ENCODE assay signal across 14 cellular contexts in the genomic region with DNA sequence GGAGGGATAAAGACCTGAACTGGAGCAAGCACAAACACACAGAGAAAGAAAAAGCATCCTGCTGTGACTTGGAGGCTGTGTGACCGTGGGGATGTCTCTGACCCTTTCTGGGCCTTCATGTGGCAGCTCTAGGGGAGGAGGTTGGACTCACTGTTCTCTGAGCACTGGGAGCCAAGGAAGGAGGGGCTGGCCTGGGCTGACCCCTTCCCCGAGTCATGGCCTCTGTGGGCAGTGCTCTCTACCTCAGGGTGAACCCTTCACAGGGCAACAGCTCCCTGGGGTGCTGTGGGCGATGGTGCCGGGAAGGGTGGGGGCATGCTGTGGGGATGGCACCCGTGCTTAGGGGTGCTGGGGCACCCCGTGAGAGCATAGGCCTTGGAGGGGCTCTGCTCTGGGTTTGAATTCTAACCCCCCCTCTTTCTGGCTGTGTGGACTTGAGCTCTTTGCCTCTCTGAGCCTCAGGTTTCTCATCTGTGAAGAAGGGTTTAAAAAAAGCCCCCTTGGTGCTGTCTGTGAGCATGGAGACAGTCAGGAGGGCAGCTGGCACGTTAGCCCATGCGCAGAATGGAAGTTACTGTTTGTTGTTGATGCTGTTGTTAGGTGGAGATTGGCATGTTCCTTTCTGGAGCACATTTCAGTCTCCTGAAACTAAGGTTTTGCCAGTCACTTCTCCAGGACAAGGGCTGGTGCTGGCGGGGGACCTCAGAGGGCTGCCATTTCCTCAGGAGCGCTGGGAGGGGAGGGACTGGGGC. TPM values are rescaled to one million over a fixed set of nuclear protein-coding genes. Genes with fewer than 3 reads are reported as not detected.
DNase-seq lines count a peak whose midpoint lies in the region; ATAC-seq, FAIRE-seq and TF ChIP-seq lines count a peak whose summit lies in the region.
"Had no signal": no experiment of that assay in that cellular context is flagged by ENCODE, and none has a peak within 500 bp of the region (broad histone marks: within the 10 kb centered on the region; RNA-seq: fewer than 3 reads in every experiment).

No MANE protein-coding gene starts in this region.

- intact Hi-C loops in left ventricle myocardium inferior (cut with micrococcal nuclease): no loop called here

- no peak for TF ChIP-seq RAD21 in A549 (conservative IDR thresholded peaks at IDR 0.05 in 1 of 2, IDR thresholded peaks at IDR 0.05 in 1 of 2)

- ATAC-seq in A549 (peak; percentile 11 to 37; a peak in 3 of 6 replicates), HG03354 (IDR thresholded peaks at IDR 0.05; ENCODE audit: poor library complexity, severe bottlenecking, unreplicated experiment) (no peak)
- no peak for ATAC-seq in naive thymus-derived CD8-positive, alpha-beta T cell

- H3K4me3 ChIP-seq in A549 (no peak overlapping the region), left ventricle myocardium inferior (no peak overlapping the region), neural progenitor cell (no peak overlapping the region)
- H3K4me3 ChIP-seq: body of pancreas, K562, SK-N-MC had no signal

- peaks cover 8% of the 10 kb centered on the region for H3K27me3 Mint-ChIP-seq in neural progenitor cell (ENCODE audit: insufficient read depth, low read depth)
- no peaks in the 10 kb centered on the region for H3K27me3 Mint-ChIP-seq in naive thymus-derived CD8-positive, alpha-beta T cell

- POLR2A ChIA-PET in A549 (lab: Yijun Ruan, JAX): no interaction called here
- POLR2A ChIA-PET in naive thymus-derived CD8-positive, alpha-beta T cell (lab: Charles Lee): no interaction called here

- no peaks in the 10 kb centered on the region for H3K79me2 ChIP-seq in neural progenitor cell (ENCODE audit: low read depth)

- H3K36me3 ChIP-seq in left ventricle myocardium inferior (no peaks in the 10 kb centered on the region), neural progenitor cell (no peaks in the 10 kb centered on the region)

- DNase-seq in A549 (ENCODE audit: low read depth in 1 of 2, low spot score in 1 of 2) (peak in 1 of 2 experiments; percentile 26), left ventricle myocardium inferior (peak; percentile 28), neural progenitor cell (ENCODE audit: low spot score) (no peak), H54 (ENCODE audit: insufficient read length, low spot score) (no peak), MV-4-11 (lab: John Stamatoyannopoulos, UW) (no peak)
- no peak for DNase-seq in naive thymus-derived CD8-positive, alpha-beta T cell
- DNase-seq: GOT3; stimulated activated CD4-positive, alpha-beta T cell treated with anti-CD3 and anti-CD28 coated beads, Interleukin-4, amount 100 ng/mL, for 1 hour had no signal

- H3F3A ChIP-seq in neural progenitor cell (ENCODE audit: low read depth): no peaks in the 10 kb centered on the region

- H3K9me3 Mint-ChIP-seq in neural progenitor cell: no peaks in the 10 kb centered on the region
- H3K9me3 Mint-ChIP-seq in naive thymus-derived CD8-positive, alpha-beta T cell: no peaks in the 10 kb centered on the region

- TF ChIP-seq CTCF in A549 (IDR thresholded peaks at IDR 0.05) (no peak), VCaP (conservative IDR thresholded peaks at IDR 0.05) (no peak), left ventricle myocardium inferior (IDR thresholded peaks at IDR 0.05; ENCODE audit: borderline replicate concordance) (no peak), neural progenitor cell (IDR thresholded peaks at IDR 0.05) (no peak)

- FAIRE-seq in A549 (lab: Jason Lieb, UNC) (no peak), H54 (lab: Jason Lieb, UNC) (no peak)
- FAIRE-seq: endometrium, K562 had no signal

- no peaks in the 10 kb centered on the region for H3K36me3 Mint-ChIP-seq in neural progenitor cell
- H3K36me3 Mint-ChIP-seq in naive thymus-derived CD8-positive, alpha-beta T cell: no peaks in the 10 kb centered on the region

- H3K4me1 ChIP-seq in A549: no peaks in the 10 kb centered on the region
- peaks cover 35% of the 10 kb centered on the region for H3K4me1 ChIP-seq in left ventricle myocardium inferior
- H3K4me1 ChIP-seq in neural progenitor cell: peaks cover 9% of the 10 kb centered on the region

- peak overlapping the region; percentile 46 for H3K27ac Mint-ChIP-seq in neural progenitor cell
- H3K27ac Mint-ChIP-seq in naive thymus-derived CD8-positive, alpha-beta T cell: peak overlapping the region in 2 of 10 donors; percentile 14 to 15

- no peak overlapping the region for H3K4me2 ChIP-seq in A549
- no peak overlapping the region for H3K4me2 ChIP-seq in neural progenitor cell

- 0 out of 6 replicates have a peak overlapping the region, but pooled peaks of 1 of the 2 experiments have one; percentile 1 for H3K27ac ChIP-seq in A549
- peak overlapping the region; percentile 19; the same call in 1 of the 2 replicates for H3K27ac ChIP-seq in VCaP
- H3K27ac ChIP-seq in left ventricle myocardium inferior (replicated peaks): peak overlapping the region; percentile 85
- H3K27ac ChIP-seq in neural progenitor cell: no peak overlapping the region
- H3K27ac ChIP-seq: SK-N-MC had no signal

- H3K27me3 ChIP-seq in left ventricle myocardium inferior (ENCODE audit: low read depth) (no peaks in the 10 kb centered on the region), neural progenitor cell (no peaks in the 10 kb centered on the region)
- H3K27me3 ChIP-seq: body of pancreas had no signal

- H3K9ac ChIP-seq in neural progenitor cell: no peak overlapping the region

- H3K4me1 Mint-ChIP-seq in neural progenitor cell: peaks cover 28% of the 10 kb centered on the region
- H3K4me1 Mint-ChIP-seq in naive thymus-derived CD8-positive, alpha-beta T cell: peaks cover 0 to 6% (median 2%) of the 10 kb centered on the region in 4 donors

- H2AFZ ChIP-seq in neural progenitor cell (replicated peaks): no peak overlapping the region

- no peaks in the 10 kb centered on the region for H4K20me1 ChIP-seq in neural progenitor cell (ENCODE audit: low read depth)

- WGBS in A549 (ENCODE audit: missing lambda C conversion rate): 72% methylated on average over 10 of the region's 10 CpGs

- TF ChIP-seq POLR2A in A549 (IDR thresholded peaks at IDR 0.05; ENCODE audit: low read length) (no peak), H54 (IDR thresholded peaks at IDR 0.05; ENCODE audit: low read depth, low read length) (no peak)

- no peak for TF ChIP-seq EP300 in A549 (IDR thresholded peaks at IDR 0.05)

- CTCF ChIA-PET in A549 (lab: Yijun Ruan, JAX): no interaction called here

- H3K4me3 Mint-ChIP-seq in neural progenitor cell: no peak overlapping the region
- no peak overlapping the region for H3K4me3 Mint-ChIP-seq in naive thymus-derived CD8-positive, alpha-beta T cell

- H3K9me3 ChIP-seq in A549 (no peaks in the 10 kb centered on the region), left ventricle myocardium inferior (replicated peaks) (no peaks in the 10 kb centered on the region), neural progenitor cell (ENCODE audit: low read depth) (no peaks in the 10 kb centered on the region)
- H3K9me3 ChIP-seq: body of pancreas had no signal

TF ChIP-seq in A549, 52 proteins besides CTCF, POLR2A, EP300 and RAD21 (continues in another document):
- TF ChIP-seq RCOR1 (IDR thresholded peaks at IDR 0.05; ENCODE audit: low read depth, low read length) (no peak), TP53 (CRISPR knock-in tag; IDR thresholded peaks at IDR 0.05) (no peak), MYC (IDR thresholded peaks at IDR 0.05; ENCODE audit: borderline replicate concordance, low read length) (no peak), EHMT2 (IDR thresholded peaks at IDR 0.05; ENCODE audit: low read depth) (no peak), RFX5 (IDR thresholded peaks at IDR 0.05) (no peak), HOXB13 (CRISPR knock-in tag; IDR thresholded peaks at IDR 0.05; ENCODE audit: low read depth) (no peak), MAZ (IDR thresholded peaks at IDR 0.05; ENCODE audit: borderline replicate concordance, low read depth, low read length) (no peak), EHF (CRISPR knock-in tag; IDR thresholded peaks at IDR 0.05) (no peak), KDM1A (IDR thresholded peaks at IDR 0.05; ENCODE audit: low read depth) (no peak), GATA3 (IDR thresholded peaks at IDR 0.05; ENCODE audit: borderline replicate concordance) (no peak)
- TF ChIP-seq, protein P1, sequence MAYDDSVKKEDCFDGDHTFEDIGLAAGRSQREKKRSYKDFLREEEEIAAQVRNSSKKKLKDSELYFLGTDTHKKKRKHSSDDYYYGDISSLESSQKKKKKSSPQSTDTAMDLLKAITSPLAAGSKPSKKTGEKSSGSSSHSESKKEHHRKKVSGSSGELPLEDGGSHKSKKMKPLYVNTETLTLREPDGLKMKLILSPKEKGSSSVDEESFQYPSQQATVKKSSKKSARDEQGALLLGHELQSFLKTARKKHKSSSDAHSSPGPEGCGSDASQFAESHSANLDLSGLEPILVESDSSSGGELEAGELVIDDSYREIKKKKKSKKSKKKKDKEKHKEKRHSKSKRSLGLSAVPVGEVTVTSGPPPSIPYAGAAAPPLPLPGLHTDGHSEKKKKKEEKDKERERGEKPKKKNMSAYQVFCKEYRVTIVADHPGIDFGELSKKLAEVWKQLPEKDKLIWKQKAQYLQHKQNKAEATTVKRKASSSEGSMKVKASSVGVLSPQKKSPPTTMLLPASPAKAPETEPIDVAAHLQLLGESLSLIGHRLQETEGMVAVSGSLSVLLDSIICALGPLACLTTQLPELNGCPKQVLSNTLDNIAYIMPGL (CRISPR knock-in tag; IDR thresholded peaks at IDR 0.05; ENCODE audit: borderline replicate concordance): no peak
- TF ChIP-seq, protein P2, sequence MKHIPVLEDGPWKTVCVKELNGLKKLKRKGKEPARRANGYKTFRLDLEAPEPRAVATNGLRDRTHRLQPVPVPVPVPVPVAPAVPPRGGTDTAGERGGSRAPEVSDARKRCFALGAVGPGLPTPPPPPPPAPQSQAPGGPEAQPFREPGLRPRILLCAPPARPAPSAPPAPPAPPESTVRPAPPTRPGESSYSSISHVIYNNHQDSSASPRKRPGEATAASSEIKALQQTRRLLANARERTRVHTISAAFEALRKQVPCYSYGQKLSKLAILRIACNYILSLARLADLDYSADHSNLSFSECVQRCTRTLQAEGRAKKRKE (CRISPR knock-in tag; IDR thresholded peaks at IDR 0.05; ENCODE audit: low read depth): no peak

RNA-seq across cellular contexts. Expression of a gene that starts 0.7 kb away (rescaled TPM):
- polyA plus RNA-seq in A549 (2011; rRNA removed) (0.05 and 0.14 TPM in 2 replicates), A549 (2017; fragmentation: RNase III; extraction: RNeasy Plus Mini Kit Qiagen cat#74134 plus additional on column Dnase treatment) (0.25 to 0.35 TPM (median 0.30 TPM) in 3 replicates)
- 0.38 and 0.41 TPM in 2 replicates for polyA plus RNA-seq in A549 (2012; cell fraction: cytosol; rRNA removed)
- polyA plus RNA-seq in A549 (2012; cell fraction: nucleus; rRNA removed): 0.92 and 0.96 TPM in 2 replicates
- 0.10 and 0.33 TPM in 2 replicates for polyA minus RNA-seq in A549 (2011; rRNA and poly(A)+ RNA removed)
- total RNA-seq in left ventricle myocardium inferior (51.9 TPM), neural progenitor cell (ENCODE audit: low replicate concordance) (0.04 and 0.62 TPM in 2 replicates)
- total RNA-seq in naive thymus-derived CD8-positive, alpha-beta T cell: under 1 TPM; 0.47 to 0.75 TPM
- 1 to 10 TPM in 1 of 3 donors, under 1 TPM in 1, not detected in 1; 0.32 to 1.9 TPM for polyA plus RNA-seq in naive thymus-derived CD8-positive, alpha-beta T cell
- total RNA-seq: K562 had no signal
- polyA plus RNA-seq: K562 had no signal

Comparison
In these comparisons a context has a peak if more than half of its experiments do, and no peak if none do; other contexts are left out.
1. ATAC-seq: peak in A549 (2 of 2); none in HG03354 (single experiment) and naive thymus-derived CD8-positive, alpha-beta T cell (0 of 2).
2. RNA of a gene that starts 0.7 kb away (total RNA-seq): 51.9 TPM in left ventricle myocardium inferior (single experiment); 0.47 to 0.75 TPM in naive thymus-derived CD8-positive, alpha-beta T cell and 0.04 to 0.62 TPM in neural progenitor cell; every median in the first group is over 10 times any median in the second.